ENCODE assay signal across 2 cellular contexts in the genomic region with DNA sequence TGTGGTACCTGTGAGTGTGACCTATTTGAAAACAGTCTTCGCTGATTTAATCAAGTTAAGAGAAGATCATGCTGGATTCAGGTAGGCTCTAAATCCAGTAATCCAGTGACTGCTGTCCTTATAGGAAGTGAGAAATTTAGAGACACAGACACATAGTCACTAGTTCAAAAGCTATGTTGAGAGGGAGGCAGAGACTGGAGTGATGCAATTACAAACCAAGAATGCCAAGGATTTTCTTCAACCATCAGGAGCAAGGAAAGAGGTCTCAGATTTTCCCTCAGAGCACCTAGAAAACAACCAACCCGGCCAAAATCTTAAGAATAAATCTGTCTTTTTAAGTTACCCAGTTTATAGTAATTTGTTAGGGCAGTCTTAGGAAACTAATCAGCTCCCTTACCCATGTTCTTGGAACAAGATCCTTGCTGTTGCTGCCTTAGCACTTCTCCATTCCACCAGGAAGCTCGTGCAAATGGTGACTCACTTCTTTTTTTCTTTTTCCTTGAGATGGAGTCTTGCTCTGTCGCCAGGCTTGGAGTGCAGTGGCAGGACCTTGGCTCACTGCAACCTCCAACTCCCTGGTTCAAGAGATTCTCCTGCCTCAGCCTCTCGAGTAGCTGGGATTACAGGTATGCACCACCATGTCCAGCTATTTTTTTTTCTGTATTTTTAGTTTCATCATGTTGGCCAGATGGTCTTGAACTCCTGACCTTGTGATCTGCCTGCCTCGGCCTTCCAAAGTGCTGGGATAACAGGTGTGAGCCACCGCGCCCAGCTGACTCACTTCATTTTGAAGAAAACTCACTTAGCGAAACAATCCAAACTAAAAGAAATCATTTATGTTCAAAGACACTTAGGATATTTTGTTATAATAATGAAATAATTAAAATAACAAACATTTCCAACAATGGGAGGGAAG.
A peak's percentile ranks its signal among the peaks of the same experiment; 100 is the strongest.
TF ChIP-seq lines count a peak whose summit lies in the region.

No MANE protein-coding gene starts in this region.

TF ChIP-seq in HEK293, 187 proteins besides CTCF, POLR2A, EP300 and RAD21:
- no peak for TF ChIP-seq ZNF416 (tag by site-specific recombination; IDR thresholded peaks at IDR 0.05)
- TF ChIP-seq, protein P1, sequence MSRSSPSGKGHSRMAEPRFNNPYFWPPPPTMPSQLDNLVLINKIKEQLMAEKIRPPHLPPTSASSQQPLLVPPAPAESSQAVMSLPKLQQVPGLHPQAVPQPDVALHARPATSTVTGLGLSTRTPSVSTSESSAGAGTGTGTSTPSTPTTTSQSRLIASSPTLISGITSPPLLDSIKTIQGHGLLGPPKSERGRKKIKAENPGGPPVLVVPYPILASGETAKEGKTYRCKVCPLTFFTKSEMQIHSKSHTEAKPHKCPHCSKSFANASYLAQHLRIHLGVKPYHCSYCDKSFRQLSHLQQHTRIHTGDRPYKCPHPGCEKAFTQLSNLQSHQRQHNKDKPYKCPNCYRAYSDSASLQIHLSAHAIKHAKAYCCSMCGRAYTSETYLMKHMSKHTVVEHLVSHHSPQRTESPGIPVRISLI (tag by site-specific recombination; IDR thresholded peaks at IDR 0.05): 0 out of 2 replicates have a peak, but pooled peaks have one; percentile 29

TF ChIP-seq in H1, 55 proteins besides CTCF, POLR2A, EP300 and RAD21:
- TF ChIP-seq RXRA (IDR thresholded peaks at IDR 0.05; ENCODE audit: insufficient read depth, low read depth, low read length): no peak
- no peak for TF ChIP-seq BACH1 (IDR thresholded peaks at IDR 0.05; ENCODE audit: low read length)
- no peak for TF ChIP-seq GTF2F1 (IDR thresholded peaks at IDR 0.05; ENCODE audit: borderline replicate concordance, low read depth, low read length)
- TF ChIP-seq SP1 (IDR thresholded peaks at IDR 0.05; ENCODE audit: low read depth, low read length): no peak
- no peak for TF ChIP-seq RBBP5 (IDR thresholded peaks at IDR 0.05; ENCODE audit: borderline replicate concordance, low read depth, low read length)
- TF ChIP-seq, protein P2, sequence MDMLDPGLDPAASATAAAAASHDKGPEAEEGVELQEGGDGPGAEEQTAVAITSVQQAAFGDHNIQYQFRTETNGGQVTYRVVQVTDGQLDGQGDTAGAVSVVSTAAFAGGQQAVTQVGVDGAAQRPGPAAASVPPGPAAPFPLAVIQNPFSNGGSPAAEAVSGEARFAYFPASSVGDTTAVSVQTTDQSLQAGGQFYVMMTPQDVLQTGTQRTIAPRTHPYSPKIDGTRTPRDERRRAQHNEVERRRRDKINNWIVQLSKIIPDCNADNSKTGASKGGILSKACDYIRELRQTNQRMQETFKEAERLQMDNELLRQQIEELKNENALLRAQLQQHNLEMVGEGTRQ (IDR thresholded peaks at IDR 0.05; ENCODE audit: low read length): no peak
- no peak for TF ChIP-seq SIX5 (IDR thresholded peaks at IDR 0.05; ENCODE audit: low read depth, low read length)
- TF ChIP-seq CHD1 (IDR thresholded peaks at IDR 0.05; ENCODE audit: low read depth, low read length): no peak
- no peak for TF ChIP-seq NRF1 (IDR thresholded peaks at IDR 0.05; ENCODE audit: low read depth, low read length)
- no peak for TF ChIP-seq SP2 (IDR thresholded peaks at IDR 0.05; ENCODE audit: low read length)
